Comparison of ENCODE assay signal across 10 cellular contexts in the genomic region with DNA sequence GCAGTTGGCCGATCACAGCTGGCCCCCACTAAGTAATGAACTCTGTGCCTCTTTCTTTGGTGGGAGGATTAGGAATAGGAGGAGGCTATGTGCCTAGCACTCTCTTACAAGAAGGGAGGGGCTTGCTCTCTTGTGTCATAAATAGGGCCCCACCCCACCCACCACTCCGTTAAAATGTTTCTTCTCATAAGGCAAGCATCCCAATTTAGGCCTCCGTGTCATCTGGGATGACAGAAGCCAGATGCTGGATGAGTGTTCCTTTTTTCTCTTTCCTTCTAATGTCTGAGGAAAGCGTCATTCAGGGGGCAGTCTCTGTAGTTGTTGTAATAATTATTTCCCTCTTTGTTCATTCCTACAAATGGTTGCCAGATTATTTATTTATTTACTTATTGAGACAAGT. TPM values are rescaled to one million over a fixed set of nuclear protein-coding genes. Genes with fewer than 3 reads are reported as not detected.
DNase-seq lines count a peak whose midpoint lies in the region; ATAC-seq and TF ChIP-seq lines count a peak whose summit lies in the region.
"Had no signal": no experiment of that assay in that cellular context is flagged by ENCODE, and none has a peak within 500 bp of the region (broad histone marks: within the 10 kb centered on the region; RNA-seq: fewer than 3 reads in every experiment).

Gene LIPE (minus strand): TSS at position 76 of the 400 bp plus-strand sequence. CDS start 239 bp downstream, outside the sequence.

- H3K9ac ChIP-seq in BLaER1, result no peak within 1 kb of the TSS

- peak within 1 kb of the TSS; percentile 31 for H3K27ac Mint-ChIP-seq in nephron progenitor cell
- H3K27ac Mint-ChIP-seq in chondrocyte (ENCODE audit: unreplicated experiment), result no peak within 1 kb of the TSS

- POLR2A ChIA-PET in OCI-LY7 (lab: Charles Lee), result no interaction called here
- POLR2A ChIA-PET in RWPE1 (lab: Yijun Ruan, JAX; ENCODE audit: low non-redundant PET), result no interaction called here

- H3K4me2 ChIP-seq in BLaER1 (0 out of 2 replicates have a peak within 1 kb of the TSS, but pooled peaks have one; percentile 1), OCI-LY7 (ENCODE audit: low read length) (peak within 1 kb of the TSS; percentile 26; the same call in 1 of the 2 replicates)

- CTCF ChIA-PET in OCI-LY7 (lab: Charles Lee; ENCODE audit: unreplicated experiment), result no interaction called here
- CTCF ChIA-PET in RWPE1 (lab: Yijun Ruan, JAX), result interaction anchor here (1.4 kb wide), 1 partner anchor 11 kb away, joined by 3 read pairs; no protein-coding TSS in a partner anchor

- H3K9me3 Mint-ChIP-seq in nephron progenitor cell (peaks cover 4% of the 10 kb centered on the region), chondrocyte (ENCODE audit: low read depth) (no peaks in the 10 kb centered on the region)

- H3K4me1 Mint-ChIP-seq in nephron progenitor cell (peaks cover 29% of the 10 kb centered on the region), chondrocyte (ENCODE audit: low read depth) (peaks cover 7% of the 10 kb centered on the region)

- no peaks in the 10 kb centered on the region for H3K9me3 ChIP-seq in BLaER1
- no peaks in the 10 kb centered on the region for H3K9me3 ChIP-seq in OCI-LY7 (ENCODE audit: low read length)

- H3K36me3 Mint-ChIP-seq in nephron progenitor cell (ENCODE audit: low read depth) (no peaks in the 10 kb centered on the region), chondrocyte (ENCODE audit: low read depth) (no peaks in the 10 kb centered on the region)

- no peak for DNase-seq in OCI-LY7 (ENCODE audit: low spot score)
- DNase-seq in fibroblast of villous mesenchyme (ENCODE audit: low read depth), result peak; percentile 72
- no peak for DNase-seq in nephron progenitor cell
- no peak for DNase-seq in chondrocyte (ENCODE audit: low spot score)
- DNase-seq in RWPE1 (ENCODE audit: low spot score), result no peak
- DNase-seq: activated CD8-positive, alpha-beta memory T cell treated with anti-CD3 and anti-CD28 coated beads, Interleukin-2, amount 50 U/mL, for 4 hours; NCI-H526 treated with DMSO at 0.1 percent for 48 hours had no signal

- no TSS peak for BruUV-seq in OCI-LY7 (replicated peaks; lab: Mats Ljungman, UMichigan)

- H3K27ac ChIP-seq in BLaER1, result no peak within 1 kb of the TSS
- H3K27ac ChIP-seq in OCI-LY7 (ENCODE audit: low read depth, low read length, poor library complexity, severe bottlenecking), result no peak within 1 kb of the TSS
- no peak within 1 kb of the TSS for H3K27ac ChIP-seq in RWPE1

- H3K9me2 ChIP-seq in OCI-LY7 (ENCODE audit: insufficient read depth, low read length), result no peaks in the 10 kb centered on the region

- H3K27me3 Mint-ChIP-seq in nephron progenitor cell (ENCODE audit: low read depth, poor library complexity) (peaks cover 32% of the 10 kb centered on the region), chondrocyte (ENCODE audit: low read depth) (no peaks in the 10 kb centered on the region)

- TF ChIP-seq CTCF in OCI-LY7 (conservative IDR thresholded peaks at IDR 0.05; ENCODE audit: low read length) (no peak), fibroblast of villous mesenchyme (IDR thresholded peaks at IDR 0.05; ENCODE audit: insufficient read depth, low read depth, low read length) (no peak), nephron progenitor cell (IDR thresholded peaks at IDR 0.05) (no peak), chondrocyte (IDR thresholded peaks at IDR 0.05) (no peak), RWPE1 (conservative IDR thresholded peaks at IDR 0.05; ENCODE audit: low read depth) (no peak)

- H3K4me3 Mint-ChIP-seq in nephron progenitor cell (no peak within 1 kb of the TSS), chondrocyte (ENCODE audit: unreplicated experiment) (no peak within 1 kb of the TSS)

- ATAC-seq in HG03175 (IDR thresholded peaks at IDR 0.05; ENCODE audit: unreplicated experiment), result no peak
- ATAC-seq in GM18498 (IDR thresholded peaks at IDR 0.05; ENCODE audit: unreplicated experiment), result no peak

- H3K36me3 ChIP-seq in BLaER1 (no peaks in the 10 kb centered on the region), OCI-LY7 (ENCODE audit: insufficient read depth, low read length) (no peaks in the 10 kb centered on the region)

- no peak within 1 kb of the TSS for H2AFZ ChIP-seq in OCI-LY7 (ENCODE audit: low read length)

- H3K4me1 ChIP-seq in BLaER1 (peaks cover 23% of the 10 kb centered on the region), OCI-LY7 (ENCODE audit: insufficient read depth, low read length, poor library complexity, severe bottlenecking) (peaks cover 41% of the 10 kb centered on the region)

- H3K4me3 ChIP-seq in BLaER1, result no peak within 1 kb of the TSS
- H3K4me3 ChIP-seq in OCI-LY7 (ENCODE audit: low read depth, low read length, poor library complexity, severe bottlenecking), result no peak within 1 kb of the TSS
- H3K4me3 ChIP-seq in fibroblast of villous mesenchyme (ENCODE audit: low read depth, low read length), result no peak within 1 kb of the TSS

- H4K20me1 ChIP-seq in BLaER1, result peaks cover 5% of the 10 kb centered on the region
- no peaks in the 10 kb centered on the region for H4K20me1 ChIP-seq in OCI-LY7 (ENCODE audit: insufficient read depth, low read length)

- H3K27me3 ChIP-seq in BLaER1, result no peaks in the 10 kb centered on the region

- intact Hi-C loops in OCI-LY7 (cut with micrococcal nuclease; ENCODE audit: unreplicated experiment), result no loop called here

- H3K79me2 ChIP-seq in OCI-LY7 (ENCODE audit: insufficient read depth, low read depth, low read length), result peaks cover under 1% of the 10 kb centered on the region; the same call in 1 of the 2 replicates

RNA-seq across cellular contexts. Expression of gene LIPE, which starts in this region (rescaled TPM):
- total RNA-seq in OCI-LY7 (2014; rRNA removed; shearing (Covaris generic)), result 11.5 and 21.2 TPM in 2 replicates
- 35.6 and 39.3 TPM in 2 replicates for total RNA-seq in OCI-LY7 (2022)
- 2.3 and 3.0 TPM in 2 replicates for total RNA-seq in fibroblast of villous mesenchyme
- total RNA-seq in chondrocyte, result 3.6 to 3.9 TPM (median 3.8 TPM) in 3 replicates
